Comparison of ENCODE assay signal across 26 cellular contexts in genomic region chr21:45124596-45124995, GRCh38.
"Had no signal": no experiment of that assay in that cellular context is flagged by ENCODE, and none has a peak within 500 bp of the region (broad histone marks: within the 10 kb centered on the region; RNA-seq: fewer than 3 reads in every experiment).

No MANE protein-coding gene starts in this region.

- H3K4me3 ChIP-seq: colonic mucosa, dorsolateral prefrontal cortex, esophagus muscularis mucosa, left lung, lung, ovary, prostate gland, stomach, suprapubic skin, transverse colon had no signal

- H3K9me3 ChIP-seq: colonic mucosa, esophagus muscularis mucosa, left lung, neutrophil, ovary, prostate gland, stomach, suprapubic skin, transverse colon had no signal

- H3K36me3 Mint-ChIP-seq: activated CD8-positive, alpha-beta memory T cell treated with anti-CD3 and anti-CD28 coated beads, Interleukin-2, amount 10 ng/mL, durations not matched to agents 7 days and 5 days had no signal

- H3K27ac Mint-ChIP-seq: activated CD4-positive, alpha-beta T cell treated with anti-CD3 and anti-CD28 coated beads, Interleukin-2, amount 10 ng/mL, durations not matched to agents 7 days and 5 days; activated CD8-positive, alpha-beta memory T cell treated with anti-CD3 and anti-CD28 coated beads, Interleukin-2, amount 10 ng/mL, durations not matched to agents 7 days and 5 days; activated CD8-positive, alpha-beta T cell treated with anti-CD3 and anti-CD28 coated beads for 36 hours; activated naive CD8-positive, alpha-beta T cell treated with anti-CD3 and anti-CD28 coated beads for 36 hours had no signal

- H3K27me3 ChIP-seq: colonic mucosa, dorsolateral prefrontal cortex, esophagus muscularis mucosa, left lung, ovary, stomach, suprapubic skin, transverse colon had no signal

- DNase-seq: activated CD4-positive, alpha-beta T cell treated with anti-CD3 and anti-CD28 coated beads, Interleukin-2, amount 10 ng/mL, durations not matched to agents 7 days and 5 days; activated CD8-positive, alpha-beta memory T cell treated with anti-CD3 and anti-CD28 coated beads, Interleukin-2, amount 10 ng/mL, durations not matched to agents 7 days and 5 days; activated CD8-positive, alpha-beta T cell treated with anti-CD3 and anti-CD28 coated beads for 36 hours; activated naive CD4-positive, alpha-beta T cell treated with Interleukin-2 at 50 U/mL for 16 hours; activated naive CD8-positive, alpha-beta T cell treated with anti-CD3 and anti-CD28 coated beads for 36 hours; activated T-cell treated with anti-CD3 and anti-CD28 coated beads for 4 hours; central memory CD4-positive, alpha-beta T cell; colonic mucosa; dorsolateral prefrontal cortex; hippocampal formation; kidney glomerular epithelial cell; left lung; midbrain; ovary; stimulated activated CD4-positive, alpha-beta T cell treated with anti-CD3 and anti-CD28 coated beads, Interleukin-4, amount 100 ng/mL, for 4 hours; stomach; T-helper 1 cell; T-helper 9 cell; transverse colon had no signal

- H3K36me3 ChIP-seq: colonic mucosa, left lung, neutrophil, ovary, prostate gland, transverse colon had no signal

- H3K27me3 Mint-ChIP-seq: activated CD4-positive, alpha-beta T cell treated with anti-CD3 and anti-CD28 coated beads, Interleukin-2, amount 10 ng/mL, durations not matched to agents 7 days and 5 days; activated CD8-positive, alpha-beta memory T cell treated with anti-CD3 and anti-CD28 coated beads, Interleukin-2, amount 10 ng/mL, durations not matched to agents 7 days and 5 days; activated CD8-positive, alpha-beta T cell treated with anti-CD3 and anti-CD28 coated beads for 36 hours; activated naive CD8-positive, alpha-beta T cell treated with anti-CD3 and anti-CD28 coated beads for 36 hours had no signal

- H3K9me3 Mint-ChIP-seq: activated CD4-positive, alpha-beta T cell treated with anti-CD3 and anti-CD28 coated beads, Interleukin-2, amount 10 ng/mL, durations not matched to agents 7 days and 5 days; activated CD8-positive, alpha-beta T cell treated with anti-CD3 and anti-CD28 coated beads for 36 hours; activated naive CD8-positive, alpha-beta T cell treated with anti-CD3 and anti-CD28 coated beads for 36 hours; natural killer cell treated with Interleukin-12 subunit alpha and Interleukin-12 subunit beta and Interleukin-15 and Interleukin-18, amount 100 ng/mL, for 72 hours had no signal

- H3K4me3 Mint-ChIP-seq: activated CD4-positive, alpha-beta T cell treated with anti-CD3 and anti-CD28 coated beads, Interleukin-2, amount 10 ng/mL, durations not matched to agents 7 days and 5 days; activated CD8-positive, alpha-beta memory T cell treated with anti-CD3 and anti-CD28 coated beads, Interleukin-2, amount 10 ng/mL, durations not matched to agents 7 days and 5 days; activated CD8-positive, alpha-beta T cell treated with anti-CD3 and anti-CD28 coated beads for 36 hours; activated naive CD8-positive, alpha-beta T cell treated with anti-CD3 and anti-CD28 coated beads for 36 hours; natural killer cell treated with Interleukin-12 subunit alpha and Interleukin-12 subunit beta and Interleukin-15 and Interleukin-18, amount 100 ng/mL, for 72 hours had no signal

- H3K27ac ChIP-seq: colonic mucosa, left lung, neutrophil, ovary, prostate gland, suprapubic skin had no signal

- ATAC-seq: activated CD4-positive, CD25-positive, alpha-beta regulatory T cell treated with anti-CD3 and anti-CD28 coated beads, Interleukin-2, amount 50 U/mL, for 24 hours; activated CD8-positive, alpha-beta memory T cell treated with anti-CD3 and anti-CD28 coated beads, Interleukin-2, amount 10 ng/mL, durations not matched to agents 7 days and 5 days; activated CD8-positive, alpha-beta T cell treated with anti-CD3 and anti-CD28 coated beads for 36 hours; left lung; natural killer cell treated with Interleukin-12 subunit alpha and Interleukin-12 subunit beta and Interleukin-15 and Interleukin-18, amount 100 ng/mL, for 72 hours had no signal
